ENCODE assay signal across 1 cellular context in the genomic region with DNA sequence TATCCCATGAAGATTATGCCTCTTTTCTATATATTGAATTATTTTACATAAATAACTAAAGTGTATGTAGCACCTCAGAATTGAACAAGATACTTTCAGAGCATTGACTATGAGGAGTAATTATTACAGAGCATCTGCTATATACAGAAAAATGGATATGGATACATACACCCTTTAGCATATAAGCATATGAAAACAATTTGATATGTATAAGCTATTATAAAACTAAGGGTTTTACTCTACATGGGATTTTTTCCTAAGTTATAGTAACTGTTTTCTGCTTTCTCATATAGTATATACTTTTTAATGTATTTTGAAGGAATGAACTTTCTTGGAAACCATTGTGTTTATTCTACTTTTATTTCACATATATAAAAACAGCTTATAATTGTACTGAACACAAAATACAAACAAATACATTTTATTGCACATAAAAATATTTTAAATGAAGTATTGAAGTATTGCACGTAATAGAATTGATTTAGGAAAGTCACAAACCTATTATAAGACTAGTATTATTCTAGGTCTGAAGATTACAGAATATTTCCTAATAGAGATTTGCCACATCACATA.
TF ChIP-seq lines count a peak whose summit lies in the region.

No MANE protein-coding gene starts in this region.

TF ChIP-seq in GM12878, 131 proteins besides CTCF, POLR2A, EP300 and RAD21:
- TF ChIP-seq, protein P1, sequence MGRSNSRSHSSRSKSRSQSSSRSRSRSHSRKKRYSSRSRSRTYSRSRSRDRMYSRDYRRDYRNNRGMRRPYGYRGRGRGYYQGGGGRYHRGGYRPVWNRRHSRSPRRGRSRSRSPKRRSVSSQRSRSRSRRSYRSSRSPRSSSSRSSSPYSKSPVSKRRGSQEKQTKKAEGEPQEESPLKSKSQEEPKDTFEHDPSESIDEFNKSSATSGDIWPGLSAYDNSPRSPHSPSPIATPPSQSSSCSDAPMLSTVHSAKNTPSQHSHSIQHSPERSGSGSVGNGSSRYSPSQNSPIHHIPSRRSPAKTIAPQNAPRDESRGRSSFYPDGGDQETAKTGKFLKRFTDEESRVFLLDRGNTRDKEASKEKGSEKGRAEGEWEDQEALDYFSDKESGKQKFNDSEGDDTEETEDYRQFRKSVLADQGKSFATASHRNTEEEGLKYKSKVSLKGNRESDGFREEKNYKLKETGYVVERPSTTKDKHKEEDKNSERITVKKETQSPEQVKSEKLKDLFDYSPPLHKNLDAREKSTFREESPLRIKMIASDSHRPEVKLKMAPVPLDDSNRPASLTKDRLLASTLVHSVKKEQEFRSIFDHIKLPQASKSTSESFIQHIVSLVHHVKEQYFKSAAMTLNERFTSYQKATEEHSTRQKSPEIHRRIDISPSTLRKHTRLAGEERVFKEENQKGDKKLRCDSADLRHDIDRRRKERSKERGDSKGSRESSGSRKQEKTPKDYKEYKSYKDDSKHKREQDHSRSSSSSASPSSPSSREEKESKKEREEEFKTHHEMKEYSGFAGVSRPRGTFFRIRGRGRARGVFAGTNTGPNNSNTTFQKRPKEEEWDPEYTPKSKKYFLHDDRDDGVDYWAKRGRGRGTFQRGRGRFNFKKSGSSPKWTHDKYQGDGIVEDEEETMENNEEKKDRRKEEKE (IDR thresholded peaks at IDR 0.05): peak; percentile 61; the same call in 1 of the 2 replicates
- 0 out of 2 replicates have a peak, but pooled peaks have one; percentile 32 for TF ChIP-seq BMI1 (IDR thresholded peaks at IDR 0.05; ENCODE audit: borderline replicate concordance)
- TF ChIP-seq, protein P2, sequence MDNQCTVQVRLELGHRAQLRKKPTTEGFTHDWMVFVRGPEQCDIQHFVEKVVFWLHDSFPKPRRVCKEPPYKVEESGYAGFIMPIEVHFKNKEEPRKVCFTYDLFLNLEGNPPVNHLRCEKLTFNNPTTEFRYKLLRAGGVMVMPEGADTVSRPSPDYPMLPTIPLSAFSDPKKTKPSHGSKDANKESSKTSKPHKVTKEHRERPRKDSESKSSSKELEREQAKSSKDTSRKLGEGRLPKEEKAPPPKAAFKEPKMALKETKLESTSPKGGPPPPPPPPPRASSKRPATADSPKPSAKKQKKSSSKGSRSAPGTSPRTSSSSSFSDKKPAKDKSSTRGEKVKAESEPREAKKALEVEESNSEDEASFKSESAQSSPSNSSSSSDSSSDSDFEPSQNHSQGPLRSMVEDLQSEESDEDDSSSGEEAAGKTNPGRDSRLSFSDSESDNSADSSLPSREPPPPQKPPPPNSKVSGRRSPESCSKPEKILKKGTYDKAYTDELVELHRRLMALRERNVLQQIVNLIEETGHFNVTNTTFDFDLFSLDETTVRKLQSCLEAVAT (IDR thresholded peaks at IDR 0.05): no peak
